1 cellular context compared by ENCODE assay signal in the genomic region with DNA sequence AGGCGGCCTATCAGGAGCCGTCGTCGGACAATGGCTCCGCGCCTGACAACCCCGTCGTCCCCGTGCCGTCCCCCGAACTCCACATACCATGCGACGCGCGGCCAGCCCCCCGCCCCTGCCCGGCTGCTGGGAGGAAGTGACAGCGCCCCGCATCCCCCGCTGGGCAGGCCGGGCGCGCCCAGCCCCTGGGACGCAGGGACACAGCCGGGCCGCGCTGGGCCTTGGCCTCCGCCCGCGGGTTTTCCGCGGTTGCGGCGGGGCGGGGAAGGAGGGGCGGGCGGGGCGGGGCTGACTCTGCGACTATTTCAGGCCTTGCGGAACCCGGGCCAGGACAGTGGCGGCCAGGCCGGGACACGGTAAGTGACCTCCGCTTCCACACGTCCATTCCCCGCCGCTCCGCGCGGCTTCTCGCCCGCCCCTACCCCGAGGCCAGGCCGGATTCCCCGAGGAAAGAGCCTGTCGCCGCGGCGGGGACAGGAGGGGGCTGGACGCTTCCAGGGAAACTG.
TF ChIP-seq lines count a peak whose summit lies in the region.

A gene with protein sequence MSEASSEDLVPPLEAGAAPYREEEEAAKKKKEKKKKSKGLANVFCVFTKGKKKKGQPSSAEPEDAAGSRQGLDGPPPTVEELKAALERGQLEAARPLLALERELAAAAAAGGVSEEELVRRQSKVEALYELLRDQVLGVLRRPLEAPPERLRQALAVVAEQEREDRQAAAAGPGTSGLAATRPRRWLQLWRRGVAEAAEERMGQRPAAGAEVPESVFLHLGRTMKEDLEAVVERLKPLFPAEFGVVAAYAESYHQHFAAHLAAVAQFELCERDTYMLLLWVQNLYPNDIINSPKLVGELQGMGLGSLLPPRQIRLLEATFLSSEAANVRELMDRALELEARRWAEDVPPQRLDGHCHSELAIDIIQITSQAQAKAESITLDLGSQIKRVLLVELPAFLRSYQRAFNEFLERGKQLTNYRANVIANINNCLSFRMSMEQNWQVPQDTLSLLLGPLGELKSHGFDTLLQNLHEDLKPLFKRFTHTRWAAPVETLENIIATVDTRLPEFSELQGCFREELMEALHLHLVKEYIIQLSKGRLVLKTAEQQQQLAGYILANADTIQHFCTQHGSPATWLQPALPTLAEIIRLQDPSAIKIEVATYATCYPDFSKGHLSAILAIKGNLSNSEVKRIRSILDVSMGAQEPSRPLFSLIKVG (plus strand): TSS at position 334 of the 506 bp plus-strand sequence. CDS start 2,997 bp downstream, outside the sequence.

TF ChIP-seq in Ishikawa, 13 proteins besides CTCF, POLR2A, EP300 and RAD21 (continued from another document):
- TF ChIP-seq, protein P1, sequence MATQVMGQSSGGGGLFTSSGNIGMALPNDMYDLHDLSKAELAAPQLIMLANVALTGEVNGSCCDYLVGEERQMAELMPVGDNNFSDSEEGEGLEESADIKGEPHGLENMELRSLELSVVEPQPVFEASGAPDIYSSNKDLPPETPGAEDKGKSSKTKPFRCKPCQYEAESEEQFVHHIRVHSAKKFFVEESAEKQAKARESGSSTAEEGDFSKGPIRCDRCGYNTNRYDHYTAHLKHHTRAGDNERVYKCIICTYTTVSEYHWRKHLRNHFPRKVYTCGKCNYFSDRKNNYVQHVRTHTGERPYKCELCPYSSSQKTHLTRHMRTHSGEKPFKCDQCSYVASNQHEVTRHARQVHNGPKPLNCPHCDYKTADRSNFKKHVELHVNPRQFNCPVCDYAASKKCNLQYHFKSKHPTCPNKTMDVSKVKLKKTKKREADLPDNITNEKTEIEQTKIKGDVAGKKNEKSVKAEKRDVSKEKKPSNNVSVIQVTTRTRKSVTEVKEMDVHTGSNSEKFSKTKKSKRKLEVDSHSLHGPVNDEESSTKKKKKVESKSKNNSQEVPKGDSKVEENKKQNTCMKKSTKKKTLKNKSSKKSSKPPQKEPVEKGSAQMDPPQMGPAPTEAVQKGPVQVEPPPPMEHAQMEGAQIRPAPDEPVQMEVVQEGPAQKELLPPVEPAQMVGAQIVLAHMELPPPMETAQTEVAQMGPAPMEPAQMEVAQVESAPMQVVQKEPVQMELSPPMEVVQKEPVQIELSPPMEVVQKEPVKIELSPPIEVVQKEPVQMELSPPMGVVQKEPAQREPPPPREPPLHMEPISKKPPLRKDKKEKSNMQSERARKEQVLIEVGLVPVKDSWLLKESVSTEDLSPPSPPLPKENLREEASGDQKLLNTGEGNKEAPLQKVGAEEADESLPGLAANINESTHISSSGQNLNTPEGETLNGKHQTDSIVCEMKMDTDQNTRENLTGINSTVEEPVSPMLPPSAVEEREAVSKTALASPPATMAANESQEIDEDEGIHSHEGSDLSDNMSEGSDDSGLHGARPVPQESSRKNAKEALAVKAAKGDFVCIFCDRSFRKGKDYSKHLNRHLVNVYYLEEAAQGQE (IDR thresholded peaks at IDR 0.05; ENCODE audit: low read depth), result no peak
- TF ChIP-seq, protein P2, sequence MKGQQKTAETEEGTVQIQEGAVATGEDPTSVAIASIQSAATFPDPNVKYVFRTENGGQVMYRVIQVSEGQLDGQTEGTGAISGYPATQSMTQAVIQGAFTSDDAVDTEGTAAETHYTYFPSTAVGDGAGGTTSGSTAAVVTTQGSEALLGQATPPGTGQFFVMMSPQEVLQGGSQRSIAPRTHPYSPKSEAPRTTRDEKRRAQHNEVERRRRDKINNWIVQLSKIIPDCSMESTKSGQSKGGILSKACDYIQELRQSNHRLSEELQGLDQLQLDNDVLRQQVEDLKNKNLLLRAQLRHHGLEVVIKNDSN (IDR thresholded peaks at IDR 0.05), result 0 out of 2 replicates have a peak, but pooled peaks have one; percentile 6
- TF ChIP-seq CREB1 (IDR thresholded peaks at IDR 0.05; ENCODE audit: low read depth) (no peak), TCF12 (IDR thresholded peaks at IDR 0.05; ENCODE audit: low read depth) (peak; percentile 12)
